ENCODE assay signal across 28 cellular contexts in the genomic region with DNA sequence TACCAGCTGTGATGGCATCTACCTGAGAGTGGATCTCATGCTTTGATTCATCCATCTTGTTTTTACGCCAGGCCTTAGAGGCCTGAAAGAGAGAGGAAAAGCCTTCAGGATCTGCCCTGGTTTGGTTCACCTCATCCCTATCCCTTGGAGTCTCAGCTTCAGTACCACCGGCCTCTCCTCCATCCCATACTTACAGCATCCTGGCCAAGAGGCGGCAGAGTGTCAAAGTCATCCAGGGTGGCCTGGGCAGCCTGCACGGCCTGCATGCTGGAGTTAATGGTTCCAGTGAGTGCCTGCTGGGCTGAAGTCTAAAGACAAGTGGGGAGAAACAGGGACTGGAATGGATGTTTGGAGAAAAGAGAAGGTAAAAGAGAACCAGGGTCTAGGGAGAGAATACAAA. TPM values are rescaled to one million over a fixed set of nuclear protein-coding genes. Genes with fewer than 3 reads are reported as not detected.
DNase-seq lines count a peak whose midpoint lies in the region; ATAC-seq, FAIRE-seq and TF ChIP-seq lines count a peak whose summit lies in the region.
"Had no signal": no experiment of that assay in that cellular context is flagged by ENCODE, and none has a peak within 500 bp of the region (broad histone marks: within the 10 kb centered on the region; RNA-seq: fewer than 3 reads in every experiment).

No MANE protein-coding gene starts in this region.

- no peak for DNase-seq in MCF 10A (ENCODE audit: unreplicated experiment)
- no peak for DNase-seq in breast epithelium (ENCODE audit: low spot score in 2 of 2)
- DNase-seq in GM12878 (ENCODE audit: low read depth, low spot score) = no peak
- no peak for DNase-seq in mesenchymal stem cell
- no peak for DNase-seq in foreskin keratinocyte
- DNase-seq in kidney = no peak
- DNase-seq: 8988T; activated CD8-positive, alpha-beta T cell treated with anti-CD3 and anti-CD28 coated beads for 36 hours; activated naive CD8-positive, alpha-beta T cell treated with anti-CD3 and anti-CD28 coated beads for 36 hours; AML-193; MM.1S; NCI-H1417; NCI-H2081 treated with DMSO at 0.1 percent for 48 hours; NCI-H226; right cardiac atrium; RPMI8226; stimulated activated CD4-positive, alpha-beta T cell treated with anti-CD3 and anti-CD28 coated beads, Interleukin-4, amount 100 ng/mL, for 4 hours; stimulated activated naive CD4-positive, alpha-beta T cell; T-helper 1 cell had no signal

- BruUV-seq in MCF 10A (replicated peaks; lab: Mats Ljungman, UMichigan) (TSS peak; percentile 47), GM12878 (replicated peaks; lab: Mats Ljungman, UMichigan) (TSS peak; percentile 28)

- H3K23ac ChIP-seq in mesenchymal stem cell (ENCODE audit: low read length in 2 of 2) = no peak overlapping the region

- CTCF ChIA-PET in MCF 10A (lab: Yijun Ruan, JAX) (interaction anchor here (1.9 to 3.5 kb wide), 2 partner anchors 23 kb away, joined by 12 to 24 read pairs; no protein-coding TSS in a partner anchor), GM12878 (lab: Yijun Ruan, JAX) (interaction anchor here (3.4 to 6.9 kb wide), 2 partner anchors 8 to 23 kb away, joined by 15 to 41 read pairs; no protein-coding TSS in a partner anchor)

- ATAC-seq in GM12878 (no peak), foreskin keratinocyte (no peak), HG02759 (IDR thresholded peaks at IDR 0.05; ENCODE audit: unreplicated experiment) (no peak), HG02623 (IDR thresholded peaks at IDR 0.05; ENCODE audit: unreplicated experiment) (no peak)
- ATAC-seq: activated CD8-positive, alpha-beta T cell treated with anti-CD3 and anti-CD28 coated beads for 36 hours; K562 had no signal

- H2AFZ ChIP-seq in GM12878 (ENCODE audit: control insufficient read depth, low read depth, low read length) (no peak overlapping the region), mesenchymal stem cell (ENCODE audit: low read depth, low read length) (no peak overlapping the region)

- H3K14ac ChIP-seq in mesenchymal stem cell (ENCODE audit: low read length in 2 of 2) = no peak overlapping the region

- H3K79me2 ChIP-seq in GM12878 (ENCODE audit: control insufficient read depth, insufficient read depth, low read length) = no peaks in the 10 kb centered on the region

- RAD21 ChIA-PET in GM12878 (lab: Charles Lee; ENCODE audit: unreplicated experiment) = interaction anchor here (0.6 kb wide), 1 partner anchor 132 kb away, joined by 3 read pairs; no protein-coding TSS in a partner anchor

- no peak overlapping the region for H3K27ac ChIP-seq in breast epithelium
- H3K27ac ChIP-seq in GM12878 (ENCODE audit: control insufficient read depth, insufficient read depth) = no peak overlapping the region
- no peak overlapping the region for H3K27ac ChIP-seq in mesenchymal stem cell (ENCODE audit: low read length, poor library complexity, severe bottlenecking)
- H3K27ac ChIP-seq in foreskin keratinocyte = no peak overlapping the region
- H3K27ac ChIP-seq in kidney (ENCODE audit: low read depth in 2 of 2, low read length in 2 of 2) = no peak overlapping the region

- intact Hi-C loops in MCF 10A (cut with micrococcal nuclease) = no loop called here
- intact Hi-C loops in breast epithelium (cut with DNase I; ENCODE audit: low total_unique reads) = no loop called here
- intact Hi-C loops in GM12878 (cut with micrococcal nuclease; ENCODE audit: unreplicated experiment) = no loop called here
- intact Hi-C loops in kidney (cut with DNase I) = no loop called here

- no peak for TF ChIP-seq EP300 in GM12878 (IDR thresholded peaks at IDR 0.05; ENCODE audit: borderline replicate concordance in 1 of 2, control insufficient read depth in 1 of 2, low read depth in 2 of 2, low read length in 2 of 2)

- WGBS in GM12878 (ENCODE audit: insufficient coverage, insufficient replicate concordance, low lambda C conversion rate, missing lambda C conversion rate) = 74% methylated on average over 4 of the region's 4 CpGs
- 99% methylated on average over 4 of the region's 4 CpGs for WGBS in mesenchymal stem cell

- H3K4me2 ChIP-seq in GM12878 (ENCODE audit: control insufficient read depth, insufficient read depth) (no peak overlapping the region), mesenchymal stem cell (ENCODE audit: low read length, poor library complexity, severe bottlenecking) (no peak overlapping the region)

- no peak overlapping the region for H2AK5ac ChIP-seq in mesenchymal stem cell (ENCODE audit: low read length, severe bottlenecking)

- H2BK120ac ChIP-seq in mesenchymal stem cell (ENCODE audit: low read depth, low read length) = no peak overlapping the region

- peak overlapping the region; percentile 12 for H2BK15ac ChIP-seq in mesenchymal stem cell (ENCODE audit: low read depth, poor library complexity, severe bottlenecking)

- no peaks in the 10 kb centered on the region for H3K9me3 Mint-ChIP-seq in MCF 10A (ENCODE audit: unreplicated experiment)
- H3K9me3 Mint-ChIP-seq: activated CD8-positive, alpha-beta T cell treated with anti-CD3 and anti-CD28 coated beads for 36 hours; activated naive CD8-positive, alpha-beta T cell treated with anti-CD3 and anti-CD28 coated beads for 36 hours; dendritic cell treated with granulocyte-macrophage colony-stimulating factor and Interleukin-4, amounts not matched to agents 40 ng/mL and 50 ng/mL, for 4 days; neural crest cell had no signal

- H3K36me3 ChIP-seq in breast epithelium = peaks cover 20% of the 10 kb centered on the region
- peaks cover 61 to 71% of the 10 kb centered on the region in 2 experiments for H3K36me3 ChIP-seq in GM12878 (ENCODE audit: control insufficient read depth in 2 of 2, insufficient read depth in 2 of 2, low read length in 1 of 2)
- H3K36me3 ChIP-seq in mesenchymal stem cell (ENCODE audit: control insufficient read depth in 1 of 2, insufficient read depth in 2 of 2, low read depth in 1 of 2, low read length in 2 of 2) = peaks cover 81 to 100% of the 10 kb centered on the region in 2 experiments
- H3K36me3 ChIP-seq in kidney (ENCODE audit: control insufficient read depth in 1 of 2, insufficient read depth in 2 of 2, low read length in 2 of 2) = peaks cover 88 to 99% of the 10 kb centered on the region in 2 donors

- SMC1A ChIA-PET in GM12878 (lab: Charles Lee; ENCODE audit: uncharacterized antibody, unreplicated experiment) = interaction anchor here (1.2 kb wide), 1 partner anchor 55 kb away, joined by 3 read pairs; no protein-coding TSS in a partner anchor

- no peak overlapping the region for H2BK5ac ChIP-seq in mesenchymal stem cell (ENCODE audit: low read depth, low read length, poor library complexity, severe bottlenecking)

- H3K9me3 ChIP-seq in breast epithelium (no peaks in the 10 kb centered on the region), GM12878 (replicated peaks; ENCODE audit: control insufficient read depth, insufficient read depth, low read length) (no peaks in the 10 kb centered on the region), mesenchymal stem cell (ENCODE audit: control insufficient read depth, low read length) (no peaks in the 10 kb centered on the region), kidney (ENCODE audit: control insufficient read depth in 1 of 2, low read length in 2 of 2) (no peaks in the 10 kb centered on the region)
- H3K9me3 ChIP-seq: ascending aorta had no signal

- TF ChIP-seq POLR2A in breast epithelium (IDR thresholded peaks at IDR 0.05) = no peak
- TF ChIP-seq POLR2A in GM12878 (IDR thresholded peaks at IDR 0.05; ENCODE audit: low read depth, low read length) = no peak

- no peak overlapping the region for H3K18ac ChIP-seq in mesenchymal stem cell (ENCODE audit: low read depth in 1 of 2, low read length in 2 of 2)

- no peaks in the 10 kb centered on the region for H3K4me1 ChIP-seq in breast epithelium
- H3K4me1 ChIP-seq in GM12878 (ENCODE audit: control insufficient read depth, insufficient read depth, low read length) = no peaks in the 10 kb centered on the region
- peaks cover 7% of the 10 kb centered on the region for H3K4me1 ChIP-seq in mesenchymal stem cell (ENCODE audit: control insufficient read depth, insufficient read depth, low read depth, low read length)
- H3K4me1 ChIP-seq in foreskin keratinocyte = no peaks in the 10 kb centered on the region
- no peaks in the 10 kb centered on the region for H3K4me1 ChIP-seq in kidney (ENCODE audit: control insufficient read depth in 1 of 2, insufficient read depth in 1 of 2, low read depth in 1 of 2, low read length in 2 of 2)

- H3K27ac Mint-ChIP-seq in MCF 10A (ENCODE audit: low read depth, unreplicated experiment) = peak overlapping the region; percentile 4
- H3K27ac Mint-ChIP-seq: activated CD8-positive, alpha-beta T cell treated with anti-CD3 and anti-CD28 coated beads for 36 hours; activated naive CD8-positive, alpha-beta T cell treated with anti-CD3 and anti-CD28 coated beads for 36 hours; dendritic cell treated with granulocyte-macrophage colony-stimulating factor and Interleukin-4, amounts not matched to agents 40 ng/mL and 50 ng/mL, for 4 days had no signal

- H3K27me3 ChIP-seq in breast epithelium (no peaks in the 10 kb centered on the region), GM12878 (replicated peaks in 1 of 2; ENCODE audit: control insufficient read depth in 2 of 2, insufficient read depth in 2 of 2, low read length in 1 of 2) (no peaks in the 10 kb centered on the region), mesenchymal stem cell (ENCODE audit: control insufficient read depth in 1 of 2, insufficient read depth in 1 of 2, low read length in 2 of 2) (no peaks in the 10 kb centered on the region), foreskin keratinocyte (no peaks in the 10 kb centered on the region)
- H3K27me3 ChIP-seq: ascending aorta had no signal

- H3K9ac ChIP-seq in GM12878 (ENCODE audit: control insufficient read depth, insufficient read depth, low read length) = no peak overlapping the region
- peak overlapping the region; percentile 45 for H3K9ac ChIP-seq in mesenchymal stem cell (ENCODE audit: low read length)
- H3K9ac ChIP-seq in kidney (ENCODE audit: low read length in 2 of 2) = no peak overlapping the region

- in situ Hi-C loops in GM12878 (cut with MboI) = no loop called here

- H3K4me1 Mint-ChIP-seq in MCF 10A (ENCODE audit: insufficient read depth, unreplicated experiment) = no peaks in the 10 kb centered on the region
- H3K4me1 Mint-ChIP-seq: activated naive CD8-positive, alpha-beta T cell treated with anti-CD3 and anti-CD28 coated beads for 36 hours; neural crest cell had no signal

- H4K91ac ChIP-seq in mesenchymal stem cell (ENCODE audit: low read length) = no peak overlapping the region

- POLR2A ChIA-PET in MCF 10A (lab: Yijun Ruan, JAX) = interaction anchor here (2.0 kb wide), 1 partner anchor 12 kb away, joined by 5 read pairs; a partner anchor contains a TSS
- POLR2A ChIA-PET in GM12878 (lab: Charles Lee) = interaction anchor here (1.1 to 1.9 kb wide), 2 partner anchors 9 to 59 kb away, joined by 3 to 4 read pairs; no protein-coding TSS in a partner anchor

- H3K4me3 ChIP-seq in breast epithelium (no peak overlapping the region), GM12878 (no peak overlapping the region), mesenchymal stem cell (ENCODE audit: insufficient read depth in 1 of 2, low read depth in 1 of 2, low read length in 2 of 2) (no peak overlapping the region), kidney (ENCODE audit: low read length in 2 of 2) (no peak overlapping the region)
- H3K4me3 ChIP-seq: ascending aorta, K562 had no signal

- H3K27me3 Mint-ChIP-seq in MCF 10A (ENCODE audit: insufficient read depth, unreplicated experiment) = no peaks in the 10 kb centered on the region
- H3K27me3 Mint-ChIP-seq: activated CD8-positive, alpha-beta T cell treated with anti-CD3 and anti-CD28 coated beads for 36 hours; activated naive CD8-positive, alpha-beta T cell treated with anti-CD3 and anti-CD28 coated beads for 36 hours; dendritic cell treated with granulocyte-macrophage colony-stimulating factor and Interleukin-4, amounts not matched to agents 40 ng/mL and 50 ng/mL, for 4 days had no signal

- no peaks in the 10 kb centered on the region for H4K20me1 ChIP-seq in GM12878 (ENCODE audit: control insufficient read depth, insufficient read depth)

- TF ChIP-seq CTCF in MCF 10A (IDR thresholded peaks at IDR 0.05; ENCODE audit: unreplicated experiment) = no peak
- no peak for TF ChIP-seq CTCF in breast epithelium (IDR thresholded peaks at IDR 0.05)
- TF ChIP-seq CTCF in GM12878 (IDR thresholded peaks at IDR 0.05 in 2 of 3, conservative IDR thresholded peaks at IDR 0.05 in 1 of 3; ENCODE audit: control insufficient read depth in 2 of 3, extremely low read depth in 1 of 3, insufficient read depth in 1 of 3, low read depth in 3 of 3, low read length in 3 of 3) = no peak
- no peak for TF ChIP-seq CTCF in foreskin keratinocyte (conservative IDR thresholded peaks at IDR 0.05)
- no peak for TF ChIP-seq CTCF in kidney (IDR thresholded peaks at IDR 0.05; ENCODE audit: borderline replicate concordance, extremely low read depth, insufficient read depth)

- peaks cover 92% of the 10 kb centered on the region for H3K36me3 Mint-ChIP-seq in MCF 10A (ENCODE audit: insufficient read depth, unreplicated experiment)

- peaks cover 61% of the 10 kb centered on the region for H3K79me1 ChIP-seq in mesenchymal stem cell (replicated peaks; ENCODE audit: low read length, poor library complexity, severe bottlenecking)

- H2BK12ac ChIP-seq in mesenchymal stem cell (ENCODE audit: low read length in 2 of 2) = no peak overlapping the region

- H3K4me3 Mint-ChIP-seq in MCF 10A (ENCODE audit: unreplicated experiment) = no peak overlapping the region
- H3K4me3 Mint-ChIP-seq: activated CD8-positive, alpha-beta T cell treated with anti-CD3 and anti-CD28 coated beads for 36 hours; activated naive CD8-positive, alpha-beta T cell treated with anti-CD3 and anti-CD28 coated beads for 36 hours; dendritic cell treated with granulocyte-macrophage colony-stimulating factor and Interleukin-4, amounts not matched to agents 40 ng/mL and 50 ng/mL, for 4 days; neural crest cell had no signal

- no peak for TF ChIP-seq RAD21 in GM12878 (IDR thresholded peaks at IDR 0.05; ENCODE audit: insufficient read depth, low read depth, low read length)

- H3K4ac ChIP-seq in mesenchymal stem cell (ENCODE audit: low read depth in 1 of 2, low read length in 2 of 2) = no peak overlapping the region

- H4K8ac ChIP-seq in mesenchymal stem cell (ENCODE audit: low read length) = no peak overlapping the region

- FAIRE-seq in GM12878 (lab: Jason Lieb, UNC) = no peak
- no peak for FAIRE-seq in kidney (lab: Jason Lieb, UNC)
- FAIRE-seq: endometrium, H1, K562, TTC549 had no signal

RNA-seq across cellular contexts. Expression of a gene that starts 12.4 kb away (rescaled TPM):
- total RNA-seq in MCF 10A (2022) (224 and 256 TPM in 2 replicates), breast epithelium (100 to 1,000 TPM; 163 to 497 (median 215) TPM), GM12878 (2014; rRNA removed) (119 and 143 TPM in 2 replicates), GM12878 (2014; rRNA removed; fragmentation: Illumina TruSeq; extraction: Trizol) (49.5 and 61.0 TPM in 2 replicates), GM12878 (2021) (305 and 308 TPM in 2 replicates), foreskin keratinocyte (153 and 173 TPM in 2 replicates), kidney (376 TPM)
- 153 and 188 TPM in 2 replicates for total RNA-seq in GM12878 (2013; cell fraction: nucleolus; rRNA removed)
- polyA plus RNA-seq in GM12878 (2011; ENCODE audit: low read depth) = 68.0 TPM
- polyA plus RNA-seq in GM12878 (2011; rRNA removed) (30.2 and 69.8 TPM in 2 replicates), GM12878 (2014; fragmentation: Illumina TruSeq; extraction: Trizol) (57.6 and 73.4 TPM in 2 replicates), GM12878 (2014; fragmentation: Nextera tagmentation; extraction: Ambion mirVana) (10 to 100 TPM; 11.6 to 13.2 TPM), GM12878 (2014; rRNA removed) (70.3 and 109 TPM in 2 replicates), GM12878 (2016; fragmentation: Nextera tagmentation; extraction: Ambion mirVana) (10 to 100 TPM; 92.2 to 96.1 TPM), foreskin keratinocyte (96.5 and 100 TPM in 2 replicates), kidney (ENCODE audit: insufficient read depth, low read depth, low replicate concordance) (71.7 TPM)
- 79.3 and 90.4 TPM in 2 replicates for polyA plus RNA-seq in GM12878 (2011; cell fraction: cytosol; rRNA removed)
- 131 and 170 TPM in 2 replicates for polyA plus RNA-seq in GM12878 (2011; cell fraction: nucleus; rRNA removed)
- polyA plus RNA-seq in GM12878 (2012) = 118 and 152 TPM in 2 replicates
- polyA minus RNA-seq in GM12878 (2011; rRNA and poly(A)+ RNA removed) = 205 and 277 TPM in 2 replicates
- polyA minus RNA-seq in GM12878 (2011; cell fraction: cytosol; rRNA and poly(A)+ RNA removed) = 200 and 250 TPM in 2 replicates
- polyA minus RNA-seq in GM12878 (2011; cell fraction: nucleus; rRNA and poly(A)+ RNA removed) = 49.8 and 109 TPM in 2 replicates
- 98.6 TPM for polyA plus RNA-seq in mesenchymal stem cell (2013, experiment 1 of 2)
- 91.6 TPM for polyA plus RNA-seq in mesenchymal stem cell (2013, experiment 2 of 2)

RNA-seq across cellular contexts. Expression of a gene that starts 12.9 kb away (rescaled TPM):
- total RNA-seq in MCF 10A (2022) (58.7 and 66.2 TPM in 2 replicates), breast epithelium (10 to 100 TPM; 46.4 to 49.9 (median 47.2) TPM), GM12878 (2014; rRNA removed) (21.6 and 23.4 TPM in 2 replicates), GM12878 (2014; rRNA removed; fragmentation: Illumina TruSeq; extraction: Trizol) (18.1 and 18.3 TPM in 2 replicates), GM12878 (2021) (21.4 and 22.9 TPM in 2 replicates), foreskin keratinocyte (40.2 and 44.1 TPM in 2 replicates), kidney (40.5 TPM)
- total RNA-seq in GM12878 (2013; cell fraction: nucleolus; rRNA removed) = 16.9 and 18.1 TPM in 2 replicates
- 19.5 TPM for polyA plus RNA-seq in GM12878 (2011; ENCODE audit: low read depth)
- polyA plus RNA-seq in GM12878 (2011; rRNA removed) (12.0 and 16.3 TPM in 2 replicates), GM12878 (2014; fragmentation: Illumina TruSeq; extraction: Trizol) (17.8 and 20.1 TPM in 2 replicates), GM12878 (2014; fragmentation: Nextera tagmentation; extraction: Ambion mirVana) (10 to 100 TPM in 1 of 2 experiments, 1 to 10 TPM in 1; 9.8 to 14.1 TPM), GM12878 (2014; rRNA removed) (19.5 and 20.6 TPM in 2 replicates), GM12878 (2016; fragmentation: Nextera tagmentation; extraction: Ambion mirVana) (10 to 100 TPM; 33.2 to 38.9 TPM), foreskin keratinocyte (44.0 and 46.7 TPM in 2 replicates), kidney (ENCODE audit: insufficient read depth, low read depth, low replicate concordance) (52.0 TPM)
- polyA plus RNA-seq in GM12878 (2011; cell fraction: cytosol; rRNA removed) = 22.6 and 25.1 TPM in 2 replicates
- 15.5 and 19.2 TPM in 2 replicates for polyA plus RNA-seq in GM12878 (2011; cell fraction: nucleus; rRNA removed)
- polyA plus RNA-seq in GM12878 (2012) = 32.3 and 35.4 TPM in 2 replicates
- polyA minus RNA-seq in GM12878 (2011; rRNA and poly(A)+ RNA removed) = 6.6 and 10.3 TPM in 2 replicates
- 4.9 and 5.5 TPM in 2 replicates for polyA minus RNA-seq in GM12878 (2011; cell fraction: cytosol; rRNA and poly(A)+ RNA removed)
- polyA minus RNA-seq in GM12878 (2011; cell fraction: nucleus; rRNA and poly(A)+ RNA removed) = 6.8 and 9.7 TPM in 2 replicates
- polyA plus RNA-seq in mesenchymal stem cell (2013, experiment 1 of 2) = 45.6 TPM
- 45.1 TPM for polyA plus RNA-seq in mesenchymal stem cell (2013, experiment 2 of 2)

RNA-seq across cellular contexts. Expression of a gene that starts 29.5 kb away (rescaled TPM):
- total RNA-seq in MCF 10A (2022) = 51.3 and 55.2 TPM in 2 replicates
- 10 to 100 TPM; 44.5 to 63.8 (median 57.0) TPM for total RNA-seq in breast epithelium
- total RNA-seq in GM12878 (2013; cell fraction: nucleolus; rRNA removed) = 106 and 126 TPM in 2 replicates
- total RNA-seq in GM12878 (2014; rRNA removed) = 24.2 and 25.3 TPM in 2 replicates
- 18.6 and 23.4 TPM in 2 replicates for total RNA-seq in GM12878 (2014; rRNA removed; fragmentation: Illumina TruSeq; extraction: Trizol)
- 35.8 and 40.8 TPM in 2 replicates for total RNA-seq in GM12878 (2021)
- 22.2 TPM for polyA plus RNA-seq in GM12878 (2011; ENCODE audit: low read depth)
- polyA plus RNA-seq in GM12878 (2011; rRNA removed) = 35.1 and 44.0 TPM in 2 replicates
- 41.4 and 54.0 TPM in 2 replicates for polyA plus RNA-seq in GM12878 (2011; cell fraction: cytosol; rRNA removed)
- 261 and 281 TPM in 2 replicates for polyA plus RNA-seq in GM12878 (2011; cell fraction: nucleus; rRNA removed)
- 29.4 and 33.7 TPM in 2 replicates for polyA plus RNA-seq in GM12878 (2012)
- polyA plus RNA-seq in GM12878 (2014; fragmentation: Illumina TruSeq; extraction: Trizol) = 33.0 and 36.1 TPM in 2 replicates
- 10 to 100 TPM; 15.3 TPM for polyA plus RNA-seq in GM12878 (2014; fragmentation: Nextera tagmentation; extraction: Ambion mirVana)
- polyA plus RNA-seq in GM12878 (2014; rRNA removed) = 45.1 and 48.8 TPM in 2 replicates
- 10 to 100 TPM; 27.4 to 30.8 TPM for polyA plus RNA-seq in GM12878 (2016; fragmentation: Nextera tagmentation; extraction: Ambion mirVana)
- 45.0 and 53.6 TPM in 2 replicates for polyA minus RNA-seq in GM12878 (2011; rRNA and poly(A)+ RNA removed)
- 10.7 and 13.1 TPM in 2 replicates for polyA minus RNA-seq in GM12878 (2011; cell fraction: cytosol; rRNA and poly(A)+ RNA removed)
- polyA minus RNA-seq in GM12878 (2011; cell fraction: nucleus; rRNA and poly(A)+ RNA removed) = 48.5 and 85.3 TPM in 2 replicates
- 22.6 TPM for polyA plus RNA-seq in mesenchymal stem cell (2013, experiment 1 of 2)
- 20.1 TPM for polyA plus RNA-seq in mesenchymal stem cell (2013, experiment 2 of 2)
- total RNA-seq in foreskin keratinocyte = 26.9 and 27.2 TPM in 2 replicates
- 19.2 and 20.4 TPM in 2 replicates for polyA plus RNA-seq in foreskin keratinocyte
- total RNA-seq in kidney = 93.2 TPM
- 83.2 TPM for polyA plus RNA-seq in kidney (ENCODE audit: insufficient read depth, low read depth, low replicate concordance)

RNA-seq across cellular contexts. Expression of a gene that starts 29.5 kb away (rescaled TPM):
- total RNA-seq in MCF 10A (2022) (33.8 and 35.8 TPM in 2 replicates), breast epithelium (10 to 100 TPM; 16.7 to 20.1 (median 17.4) TPM), GM12878 (2014; rRNA removed) (7.6 and 8.3 TPM in 2 replicates), GM12878 (2014; rRNA removed; fragmentation: Illumina TruSeq; extraction: Trizol) (7.1 and 7.3 TPM in 2 replicates), GM12878 (2021) (13.7 and 14.9 TPM in 2 replicates), foreskin keratinocyte (16.3 and 17.3 TPM in 2 replicates), kidney (39.2 TPM)
- 27.0 and 30.8 TPM in 2 replicates for total RNA-seq in GM12878 (2013; cell fraction: nucleolus; rRNA removed)
- 4.9 TPM for polyA plus RNA-seq in GM12878 (2011; ENCODE audit: low read depth)
- polyA plus RNA-seq in GM12878 (2011; rRNA removed) (11.5 and 13.7 TPM in 2 replicates), GM12878 (2014; fragmentation: Illumina TruSeq; extraction: Trizol) (8.0 and 8.8 TPM in 2 replicates), GM12878 (2014; fragmentation: Nextera tagmentation; extraction: Ambion mirVana) (under 1 TPM; 0.44 to 0.89 TPM), GM12878 (2014; rRNA removed) (8.2 and 8.4 TPM in 2 replicates), GM12878 (2016; fragmentation: Nextera tagmentation; extraction: Ambion mirVana) (1 to 10 TPM; 3.4 to 3.6 TPM), foreskin keratinocyte (8.4 and 8.9 TPM in 2 replicates), kidney (ENCODE audit: insufficient read depth, low read depth, low replicate concordance) (11.0 TPM)
- polyA plus RNA-seq in GM12878 (2011; cell fraction: cytosol; rRNA removed) = 10.3 and 11.3 TPM in 2 replicates
- polyA plus RNA-seq in GM12878 (2011; cell fraction: nucleus; rRNA removed) = 27.3 and 28.4 TPM in 2 replicates
- 7.4 and 7.7 TPM in 2 replicates for polyA plus RNA-seq in GM12878 (2012)
- polyA minus RNA-seq in GM12878 (2011; rRNA and poly(A)+ RNA removed) = 16.1 and 21.4 TPM in 2 replicates
- polyA minus RNA-seq in GM12878 (2011; cell fraction: cytosol; rRNA and poly(A)+ RNA removed) = 5.6 and 6.5 TPM in 2 replicates
- 14.9 and 22.0 TPM in 2 replicates for polyA minus RNA-seq in GM12878 (2011; cell fraction: nucleus; rRNA and poly(A)+ RNA removed)
- 15.2 TPM for polyA plus RNA-seq in mesenchymal stem cell (2013, experiment 1 of 2)
- polyA plus RNA-seq in mesenchymal stem cell (2013, experiment 2 of 2) = 15.1 TPM

RNA-seq across cellular contexts. Expression of a gene that starts 29.8 kb away (rescaled TPM):
- total RNA-seq in MCF 10A (2022) = 161 and 207 TPM in 2 replicates
- 100 to 1,000 TPM; 143 to 402 (median 258) TPM for total RNA-seq in breast epithelium
- 6.3 and 8.9 TPM in 2 replicates for total RNA-seq in GM12878 (2013; cell fraction: nucleolus; rRNA removed)
- 0.65 and 1.7 TPM in 2 replicates for total RNA-seq in GM12878 (2014; rRNA removed)
- total RNA-seq in GM12878 (2014; rRNA removed; fragmentation: Illumina TruSeq; extraction: Trizol) = 0.81 and 0.88 TPM in 2 replicates
- 2.4 and 3.9 TPM in 2 replicates for total RNA-seq in GM12878 (2021)
- 3.6 TPM for polyA plus RNA-seq in GM12878 (2011; ENCODE audit: low read depth)
- 8.7 and 9.3 TPM in 2 replicates for polyA plus RNA-seq in GM12878 (2011; rRNA removed)
- polyA plus RNA-seq in GM12878 (2011; cell fraction: cytosol; rRNA removed) = 5.4 and 6.4 TPM in 2 replicates
- 28.6 and 30.5 TPM in 2 replicates for polyA plus RNA-seq in GM12878 (2011; cell fraction: nucleus; rRNA removed)
- polyA plus RNA-seq in GM12878 (2012) = 7.0 and 7.5 TPM in 2 replicates
- 0.59 and 0.71 TPM in 2 replicates for polyA plus RNA-seq in GM12878 (2014; fragmentation: Illumina TruSeq; extraction: Trizol)
- under 1 TPM; 0.11 to 0.13 TPM for polyA plus RNA-seq in GM12878 (2014; fragmentation: Nextera tagmentation; extraction: Ambion mirVana)
- polyA plus RNA-seq in GM12878 (2014; rRNA removed) = 2.3 and 2.5 TPM in 2 replicates
- 1 to 10 TPM in 1 of 2 experiments, under 1 TPM in 1; 0.83 to 1.3 TPM for polyA plus RNA-seq in GM12878 (2016; fragmentation: Nextera tagmentation; extraction: Ambion mirVana)
- polyA minus RNA-seq in GM12878 (2011; rRNA and poly(A)+ RNA removed) = 1.4 and 2.5 TPM in 2 replicates
- polyA minus RNA-seq in GM12878 (2011; cell fraction: cytosol; rRNA and poly(A)+ RNA removed) = 6.1 and 6.4 TPM in 2 replicates
- polyA minus RNA-seq in GM12878 (2011; cell fraction: nucleus; rRNA and poly(A)+ RNA removed) = 2.1 and 4.5 TPM in 2 replicates
- polyA plus RNA-seq in mesenchymal stem cell (2013, experiment 1 of 2) = 890 TPM
- polyA plus RNA-seq in mesenchymal stem cell (2013, experiment 2 of 2) = 890 TPM
- 228 and 265 TPM in 2 replicates for total RNA-seq in foreskin keratinocyte
- polyA plus RNA-seq in foreskin keratinocyte = 318 and 334 TPM in 2 replicates
- total RNA-seq in kidney = 218 TPM
- 287 TPM for polyA plus RNA-seq in kidney (ENCODE audit: insufficient read depth, low read depth, low replicate concordance)
